25 cellular contexts compared by ENCODE assay signal in the genomic region with DNA sequence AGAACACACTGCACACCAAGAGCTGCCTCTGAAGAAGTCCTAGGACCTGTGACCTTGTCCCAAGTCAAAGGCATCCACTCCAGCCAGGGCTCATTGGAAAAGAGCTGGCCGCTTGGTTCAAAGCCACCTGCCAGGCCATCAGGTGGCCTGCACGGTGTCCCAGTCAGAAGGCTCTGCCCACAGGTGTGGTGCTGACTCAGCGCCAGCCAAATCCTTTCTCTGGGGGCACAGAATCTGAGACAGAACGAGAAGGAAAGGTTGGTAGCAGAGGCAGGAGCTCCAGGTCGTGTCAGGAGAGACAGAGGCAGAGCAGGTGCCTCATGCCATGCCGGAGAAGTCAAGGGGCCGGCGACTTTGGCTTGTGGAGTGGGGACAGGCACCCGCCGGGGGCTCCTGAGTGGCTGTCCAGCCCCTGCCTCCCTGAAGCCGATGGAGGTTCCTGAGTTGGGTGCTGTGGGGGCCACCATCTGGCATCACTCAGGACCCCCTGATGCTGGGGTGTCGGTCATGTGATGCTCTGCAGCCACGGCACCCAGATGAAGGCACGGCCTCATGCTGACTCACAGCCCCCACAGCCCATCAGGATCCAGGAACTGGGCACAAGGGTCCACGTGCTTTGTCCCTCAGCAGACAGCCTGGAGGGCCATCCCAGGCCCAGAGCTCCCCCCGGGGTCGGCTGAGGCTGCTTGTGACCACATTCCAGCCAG.
"Had no signal": no experiment of that assay in that cellular context is flagged by ENCODE, and none has a peak within 500 bp of the region (broad histone marks: within the 10 kb centered on the region; RNA-seq: fewer than 3 reads in every experiment).

No MANE protein-coding gene starts in this region.

- ATAC-seq: effector memory CD8-positive, alpha-beta T cell; left colon; lower lobe of right lung; mucosa of descending colon; natural killer cell treated with Interleukin-12 subunit alpha and Interleukin-12 subunit beta and Interleukin-15 and Interleukin-18, amount 100 ng/mL, for 72 hours; stimulated activated memory B cell treated with anti-CD40 and anti-IgM and Interleukin-4, amounts not matched to agents 10 μg/mL and 1 μg/mL and 100 μg/mL, for 72 hours; stimulated activated naive CD8-positive, alpha-beta T cell treated with anti-CD3 and anti-CD28 coated beads, Interleukin-15, Interleukin-2, amounts not matched to agents 100 U/mL and 50 U/mL, for 24 hours had no signal

- H3K27me3 ChIP-seq: right atrium auricular region, sigmoid colon, testis had no signal

- H3K27ac ChIP-seq: left ventricle myocardium inferior, lower lobe of right lung, prostate gland, right atrium auricular region, testis, tibial artery had no signal

- H3K9me3 ChIP-seq: left ventricle myocardium inferior, lower lobe of right lung, mucosa of descending colon, prostate gland, right atrium auricular region, sigmoid colon, testis, tibial artery had no signal

- FAIRE-seq: endometrium, frontal cortex had no signal

- H3K36me3 ChIP-seq: left ventricle myocardium inferior, lower lobe of right lung, prostate gland, right atrium auricular region, sigmoid colon, tibial artery had no signal

- H3K4me1 ChIP-seq: left ventricle myocardium inferior, lower lobe of right lung, prostate gland, testis, tibial artery had no signal

- H3K4me3 ChIP-seq: coronary artery, left ventricle myocardium inferior, lower lobe of right lung, mucosa of descending colon, prostate gland, right atrium auricular region, sigmoid colon, testis, tibial artery had no signal

- DNase-seq: dermis blood vessel endothelial cell; effector memory CD8-positive, alpha-beta T cell; hypothalamus; immature natural killer cell; islet precursor cell; kidney glomerular epithelial cell; left colon; left ventricle myocardium inferior; lower lobe of right lung; mucosa of descending colon; naive B cell; stimulated activated CD4-positive, alpha-beta T cell treated with anti-CD3 and anti-CD28 coated beads, Interleukin-2, amount 100 ng/mL, for 24 hours; stimulated activated CD4-positive, alpha-beta T cell treated with anti-CD3 and anti-CD28 coated beads, Interleukin-4, amount 100 ng/mL, for 24 hours; stimulated activated naive CD8-positive, alpha-beta T cell treated with anti-CD3 and anti-CD28 coated beads, Interleukin-15, Interleukin-2, amounts not matched to agents 100 U/mL and 50 U/mL, for 24 hours; substantia nigra; testis; tibial artery had no signal
